In the genomic region with DNA sequence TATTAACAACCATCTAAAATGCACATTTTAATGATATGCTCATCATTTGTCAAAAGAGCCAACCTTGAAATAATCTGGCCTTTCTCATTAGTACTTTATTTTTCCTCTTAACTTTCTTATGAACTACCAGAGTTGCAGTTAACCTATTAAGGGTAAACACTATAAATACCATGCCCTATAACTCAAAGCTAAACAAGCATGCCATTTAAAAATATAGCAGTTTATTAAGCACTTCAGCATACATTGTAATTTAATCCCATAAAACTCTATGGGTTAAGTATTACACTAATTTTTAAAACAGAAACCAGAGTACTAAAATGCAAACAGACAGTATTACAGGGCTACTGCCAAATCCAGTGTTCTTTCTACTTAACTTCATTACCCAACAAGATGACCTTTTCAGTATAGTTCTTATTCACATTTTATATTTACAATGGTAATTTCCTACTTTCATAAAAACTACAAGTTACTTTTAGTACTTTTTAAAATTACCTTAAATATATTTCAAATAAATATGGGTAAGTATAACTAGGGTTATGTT, we compare ENCODE assay signal across 17 cellular contexts. TPM values are rescaled to one million over a fixed set of nuclear protein-coding genes. Genes with fewer than 3 reads are reported as not detected.
DNase-seq lines count a peak whose midpoint lies in the region; ATAC-seq and TF ChIP-seq lines count a peak whose summit lies in the region.
"Had no signal": no experiment of that assay in that cellular context is flagged by ENCODE, and none has a peak within 500 bp of the region (broad histone marks: within the 10 kb centered on the region; RNA-seq: fewer than 3 reads in every experiment).

No MANE protein-coding gene starts in this region.

- H3K9me3 ChIP-seq in HEK293 (ENCODE audit: control insufficient read depth, insufficient read depth, low read depth, low read length) (no peaks in the 10 kb centered on the region), PC-3 (ENCODE audit: low read length) (no peaks in the 10 kb centered on the region)

- H3K27ac ChIP-seq in HEK293 (ENCODE audit: extremely low read depth, low read depth, low read length): no peak overlapping the region
- no peak overlapping the region for H3K27ac ChIP-seq in PC-3 (ENCODE audit: low read length)

- peaks cover 61% of the 10 kb centered on the region for H3K4me1 Mint-ChIP-seq in osteocyte (ENCODE audit: unreplicated experiment)
- H3K4me1 Mint-ChIP-seq in activated naive CD8-positive, alpha-beta T cell treated with anti-CD3 and anti-CD28 coated beads, Interleukin-2, amount 50 U/mL, for 24 hours: peaks cover 30% of the 10 kb centered on the region

- no TSS peak for BruUV-seq in PC-3 (replicated peaks; lab: Mats Ljungman, UMichigan)

- H3K27me3 Mint-ChIP-seq in osteocyte (ENCODE audit: unreplicated experiment): no peaks in the 10 kb centered on the region
- no peaks in the 10 kb centered on the region for H3K27me3 Mint-ChIP-seq in activated naive CD8-positive, alpha-beta T cell treated with anti-CD3 and anti-CD28 coated beads, Interleukin-2, amount 50 U/mL, for 24 hours
- H3K27me3 Mint-ChIP-seq: CD8-positive, alpha-beta memory T cell had no signal

- H3K27me3 ChIP-seq in GM06990 (replicated peaks; ENCODE audit: control insufficient read depth, insufficient read depth, low read length) (no peaks in the 10 kb centered on the region), PC-3 (ENCODE audit: low read length) (no peaks in the 10 kb centered on the region)

- H3K4me1 ChIP-seq in HEK293 (ENCODE audit: control insufficient read depth, insufficient read depth, low read length) (peaks cover 58% of the 10 kb centered on the region), PC-3 (ENCODE audit: insufficient read depth, low read length) (peaks cover 42% of the 10 kb centered on the region)

- H3K27ac Mint-ChIP-seq in osteocyte (ENCODE audit: unreplicated experiment): no peak overlapping the region
- no peak overlapping the region for H3K27ac Mint-ChIP-seq in activated naive CD8-positive, alpha-beta T cell treated with anti-CD3 and anti-CD28 coated beads, Interleukin-2, amount 50 U/mL, for 24 hours
- H3K27ac Mint-ChIP-seq: HFFc6 had no signal

- peaks cover 77% of the 10 kb centered on the region for H4K20me1 ChIP-seq in PC-3 (ENCODE audit: low read length)

- H3K36me3 ChIP-seq in GM06990 (ENCODE audit: control insufficient read depth, insufficient read depth, low read length) (no peaks in the 10 kb centered on the region), HEK293 (ENCODE audit: control insufficient read depth in 2 of 2, insufficient read depth in 1 of 2, low read length in 2 of 2) (no peaks in the 10 kb centered on the region; a peak in 1 of 3 replicates), PC-3 (ENCODE audit: low read depth, low read length) (no peaks in the 10 kb centered on the region)

- no peaks in the 10 kb centered on the region for H3K9me3 Mint-ChIP-seq in osteocyte (ENCODE audit: unreplicated experiment)
- no peaks in the 10 kb centered on the region for H3K9me3 Mint-ChIP-seq in activated naive CD8-positive, alpha-beta T cell treated with anti-CD3 and anti-CD28 coated beads, Interleukin-2, amount 50 U/mL, for 24 hours
- H3K9me3 Mint-ChIP-seq: CD8-positive, alpha-beta memory T cell; HFFc6 had no signal

- no peaks in the 10 kb centered on the region for H3K9me2 ChIP-seq in PC-3 (replicated peaks; ENCODE audit: low read length)

- H3K4me3 ChIP-seq in GM06990 (replicated peaks; ENCODE audit: low read depth, low read length) (peak overlapping the region; percentile 22), HEK293 (ENCODE audit: low read depth, low read length) (no peak overlapping the region), PC-3 (ENCODE audit: low read length) (no peak overlapping the region)

- ATAC-seq in PC-3: peak; percentile 88
- no peak for ATAC-seq in activated naive CD8-positive, alpha-beta T cell treated with anti-CD3 and anti-CD28 coated beads, Interleukin-2, amount 50 U/mL, for 24 hours

- no peak overlapping the region for H3K4me3 Mint-ChIP-seq in osteocyte (ENCODE audit: unreplicated experiment)
- H3K4me3 Mint-ChIP-seq in activated naive CD8-positive, alpha-beta T cell treated with anti-CD3 and anti-CD28 coated beads, Interleukin-2, amount 50 U/mL, for 24 hours: no peak overlapping the region
- H3K4me3 Mint-ChIP-seq: HFFc6 had no signal

- no peak overlapping the region for H3K9ac ChIP-seq in PC-3 (ENCODE audit: low read length)

- peak overlapping the region; percentile 37 for H3K4me2 ChIP-seq in PC-3 (ENCODE audit: low read length)

- H2AFZ ChIP-seq in PC-3 (ENCODE audit: low read length): no peak overlapping the region

- CTCF ChIA-PET in HEK293 (lab: Yijun Ruan, JAX): interaction anchor here (0.6 to 15.7 kb wide), 4 partner anchors 13 to 552 kb away, joined by 4 to 235 read pairs (median 4); a partner anchor contains a TSS
- CTCF ChIA-PET in PC-3 (lab: Charles Lee): interaction anchor here (1.0 kb wide), 1 partner anchor 15 kb away, joined by 3 read pairs; no protein-coding TSS in a partner anchor

- H3K36me3 Mint-ChIP-seq in osteocyte (ENCODE audit: unreplicated experiment): no peaks in the 10 kb centered on the region
- no peaks in the 10 kb centered on the region for H3K36me3 Mint-ChIP-seq in activated naive CD8-positive, alpha-beta T cell treated with anti-CD3 and anti-CD28 coated beads, Interleukin-2, amount 50 U/mL, for 24 hours (ENCODE audit: low read depth)

- POLR2A ChIA-PET in HEK293 (lab: Yijun Ruan, JAX): no interaction called here
- POLR2A ChIA-PET in PC-3 (lab: Charles Lee; ENCODE audit: unreplicated experiment): interaction anchor here (0.7 kb wide), 1 partner anchor 14 kb away, joined by 4 read pairs; no protein-coding TSS in a partner anchor

- intact Hi-C loops in PC-3 (cut with micrococcal nuclease): no loop called here

- DNase-seq in GM06990 (ENCODE audit: extremely low read depth, insufficient read length) (no peak), PC-3 (peak; percentile 26), fibroblast of peridontal ligament (ENCODE audit: extremely low read depth) (peak; percentile 45), globus pallidus (ENCODE audit: low spot score) (no peak), osteocyte (ENCODE audit: extremely low spot score, unreplicated experiment) (no peak)
- no peak for DNase-seq in activated naive CD8-positive, alpha-beta T cell treated with anti-CD3 and anti-CD28 coated beads, Interleukin-2, amount 50 U/mL, for 24 hours
- DNase-seq: ACHN; C1 segment of cervical spinal cord; CD8-positive, alpha-beta memory T cell; HFFc6; KG1; NCI-H1436 treated with DMSO at 0.1 percent for 48 hours; NCI-H2029; NCI-H446 treated with DMSO at 0.1 percent for 48 hours; NCI-H69; Right ventricle myocardium superior had no signal

- no peaks in the 10 kb centered on the region for H3F3A ChIP-seq in PC-3 (ENCODE audit: low read length, unreplicated experiment)

- TF ChIP-seq CTCF in GM06990 (IDR thresholded peaks at IDR 0.05; ENCODE audit: insufficient read depth, low read length, poor library complexity, severe bottlenecking) (no peak), HEK293 (tag by site-specific recombination; IDR thresholded peaks at IDR 0.05) (no peak), PC-3 (conservative IDR thresholded peaks at IDR 0.05; ENCODE audit: low read depth, low read length) (no peak), osteocyte (IDR thresholded peaks at IDR 0.05) (no peak)

- H3K79me2 ChIP-seq in PC-3 (ENCODE audit: low read length): peaks cover 99% of the 10 kb centered on the region

TF ChIP-seq in HEK293, 187 proteins besides CTCF, POLR2A, EP300 and RAD21:
- TF ChIP-seq OSR2 (tag by site-specific recombination; IDR thresholded peaks at IDR 0.05) (0 out of 2 replicates have a peak, but pooled peaks have one; percentile 13), ZNF560 (tag by site-specific recombination; IDR thresholded peaks at IDR 0.05; ENCODE audit: borderline replicate concordance) (no peak)
- TF ChIP-seq, protein P1, sequence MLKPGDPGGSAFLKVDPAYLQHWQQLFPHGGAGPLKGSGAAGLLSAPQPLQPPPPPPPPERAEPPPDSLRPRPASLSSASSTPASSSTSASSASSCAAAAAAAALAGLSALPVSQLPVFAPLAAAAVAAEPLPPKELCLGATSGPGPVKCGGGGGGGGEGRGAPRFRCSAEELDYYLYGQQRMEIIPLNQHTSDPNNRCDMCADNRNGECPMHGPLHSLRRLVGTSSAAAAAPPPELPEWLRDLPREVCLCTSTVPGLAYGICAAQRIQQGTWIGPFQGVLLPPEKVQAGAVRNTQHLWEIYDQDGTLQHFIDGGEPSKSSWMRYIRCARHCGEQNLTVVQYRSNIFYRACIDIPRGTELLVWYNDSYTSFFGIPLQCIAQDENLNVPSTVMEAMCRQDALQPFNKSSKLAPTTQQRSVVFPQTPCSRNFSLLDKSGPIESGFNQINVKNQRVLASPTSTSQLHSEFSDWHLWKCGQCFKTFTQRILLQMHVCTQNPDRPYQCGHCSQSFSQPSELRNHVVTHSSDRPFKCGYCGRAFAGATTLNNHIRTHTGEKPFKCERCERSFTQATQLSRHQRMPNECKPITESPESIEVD (tag by site-specific recombination; IDR thresholded peaks at IDR 0.05): peak; percentile 67
TF ChIP-seq in HEK293: peak in this region for 2.

RNA-seq across cellular contexts. Expression of a gene that starts 11.8 kb away (rescaled TPM):
- total RNA-seq in PC-3 (2014; rRNA removed) (115 and 164 TPM in 2 replicates), osteocyte (192 and 194 TPM in 2 replicates)

Comparison
In these comparisons a context has a peak if more than half of its experiments do, and no peak if none do; other contexts are left out.
1. DNase-seq: peak in PC-3 (single experiment) and fibroblast of peridontal ligament (single experiment); none in GM06990 (single experiment), globus pallidus (single experiment), osteocyte (single experiment) and activated naive CD8-positive, alpha-beta T cell treated with anti-CD3 and anti-CD28 coated beads, Interleukin-2, amount 50 U/mL, for 24 hours (single experiment).